Comparison of ENCODE assay signal across 34 cellular contexts in genomic region chr1:152626688-152627087, GRCh38. TPM values are rescaled to one million over a fixed set of nuclear protein-coding genes. Genes with fewer than 3 reads are reported as not detected.
"Had no signal": no experiment of that assay in that cellular context is flagged by ENCODE, and none has a peak within 500 bp of the region (broad histone marks: within the 10 kb centered on the region; RNA-seq: fewer than 3 reads in every experiment).

No MANE protein-coding gene starts in this region.

- H2AFZ ChIP-seq: hepatocyte had no signal

- H3K9me3 ChIP-seq: heart left ventricle, left lung, prostate gland, right atrium auricular region, thyroid gland had no signal

- H3K36me3 ChIP-seq: gastroesophageal sphincter, heart left ventricle, left lung, prostate gland, right atrium auricular region, stomach, thyroid gland had no signal

- FAIRE-seq: colon had no signal

- H3K27ac Mint-ChIP-seq: endodermal cell; naive thymus-derived CD8-positive, alpha-beta T cell; nephron progenitor cell had no signal

- H3K4me3 Mint-ChIP-seq: endodermal cell; naive thymus-derived CD8-positive, alpha-beta T cell; nephron progenitor cell had no signal

- H3K36me3 Mint-ChIP-seq: naive thymus-derived CD8-positive, alpha-beta T cell had no signal

- H3K4me2 ChIP-seq: hepatocyte, smooth muscle cell had no signal

- H3K27ac ChIP-seq: gastroesophageal sphincter, heart left ventricle, hepatocyte, left lung, prostate gland, right atrium auricular region, stomach, thyroid gland had no signal

- H3K4me1 ChIP-seq: gastroesophageal sphincter, heart left ventricle, left lung, prostate gland, right atrium auricular region, stomach, thyroid gland had no signal

- DNase-seq: effector CD8-positive, alpha-beta T cell; endodermal cell; foreskin fibroblast; heart left ventricle; left cardiac atrium; left lung; naive thymus-derived CD8-positive, alpha-beta T cell; nephron progenitor cell; nucleus accumbens; stimulated activated CD4-positive, alpha-beta T cell treated with anti-CD3 and anti-CD28 coated beads, Interleukin-12 subunit alpha, Interleukin-12 subunit beta, amount 100 ng/mL, for 4 hours; stimulated activated CD4-positive, alpha-beta T cell treated with anti-CD3 and anti-CD28 coated beads, Interleukin-1b, Interleukin-23, amount 100 ng/mL, for 48 hours; stimulated activated CD4-positive, alpha-beta T cell treated with anti-CD3 and anti-CD28 coated beads, Interleukin-4, amount 100 ng/mL, for 1 hour; stimulated activated CD8-positive, alpha-beta memory T cell treated with anti-CD3 and anti-CD28 coated beads, Interleukin-4, amount 100 ng/mL, for 48 hours; stimulated activated naive CD4-positive, alpha-beta T cell treated with Interleukin-2 at 50 U/mL for 16 hours; stomach; thyroid gland had no signal

- ATAC-seq: gastroesophageal sphincter; heart left ventricle; left cardiac atrium; left lung; naive thymus-derived CD8-positive, alpha-beta T cell; sciatic nerve had no signal

- H3K27me3 ChIP-seq: hepatocyte, right atrium auricular region, thyroid gland had no signal

- H3K4me3 ChIP-seq: gastroesophageal sphincter, heart left ventricle, hepatocyte, left lung, prostate gland, right atrium auricular region, smooth muscle cell, stomach, thyroid gland had no signal

- H3K79me2 ChIP-seq: hepatocyte had no signal

- H3K4me1 Mint-ChIP-seq: endodermal cell, nephron progenitor cell had no signal

RNA-seq across cellular contexts. Expression of gene LCE3A, which starts 3.8 kb away (rescaled TPM):
- total RNA-seq: cerebellum; endodermal cell; epithelial cell of proximal tubule; gastroesophageal sphincter; heart left ventricle; hepatocyte; kidney epithelial cell; left cardiac atrium; left lung; lower leg skin; lung microvascular endothelial cell; mesenteric fat pad; myocyte; naive thymus-derived CD8-positive, alpha-beta T cell; osteocyte; prostate gland; right atrium auricular region; sciatic nerve; smooth muscle cell; stomach; subcutaneous adipose tissue; temporal lobe; thyroid gland; urinary bladder had no signal
- polyA plus RNA-seq: heart left ventricle; hepatocyte; naive thymus-derived CD8-positive, alpha-beta T cell; smooth muscle cell; stomach; urinary bladder had no signal

RNA-seq across cellular contexts. Expression of gene LCE3B, which starts 13.1 kb away (rescaled TPM):
- total RNA-seq: cerebellum; endodermal cell; epithelial cell of proximal tubule; gastroesophageal sphincter; heart left ventricle; hepatocyte; kidney epithelial cell; left cardiac atrium; left lung; lower leg skin; lung microvascular endothelial cell; mesenteric fat pad; myocyte; naive thymus-derived CD8-positive, alpha-beta T cell; osteocyte; prostate gland; right atrium auricular region; sciatic nerve; smooth muscle cell; stomach; subcutaneous adipose tissue; temporal lobe; thyroid gland; urinary bladder had no signal
- polyA plus RNA-seq: heart left ventricle; hepatocyte; naive thymus-derived CD8-positive, alpha-beta T cell; smooth muscle cell; stomach; urinary bladder had no signal

RNA-seq across cellular contexts. Expression of gene LCE3C, which starts 26.7 kb away (rescaled TPM):
- total RNA-seq: cerebellum; endodermal cell; epithelial cell of proximal tubule; gastroesophageal sphincter; heart left ventricle; hepatocyte; kidney epithelial cell; left cardiac atrium; left lung; lower leg skin; lung microvascular endothelial cell; mesenteric fat pad; myocyte; naive thymus-derived CD8-positive, alpha-beta T cell; osteocyte; prostate gland; right atrium auricular region; sciatic nerve; smooth muscle cell; stomach; subcutaneous adipose tissue; temporal lobe; thyroid gland; urinary bladder had no signal
- polyA plus RNA-seq: heart left ventricle; hepatocyte; naive thymus-derived CD8-positive, alpha-beta T cell; smooth muscle cell; stomach; urinary bladder had no signal

RNA-seq across cellular contexts. Expression of gene LCE2D, which starts 36.5 kb away (rescaled TPM):
- total RNA-seq: cerebellum; endodermal cell; epithelial cell of proximal tubule; gastroesophageal sphincter; heart left ventricle; hepatocyte; kidney epithelial cell; left cardiac atrium; left lung; lung microvascular endothelial cell; mesenteric fat pad; myocyte; naive thymus-derived CD8-positive, alpha-beta T cell; osteocyte; prostate gland; right atrium auricular region; sciatic nerve; smooth muscle cell; stomach; subcutaneous adipose tissue; temporal lobe; thyroid gland; urinary bladder had no signal
- polyA plus RNA-seq: heart left ventricle; hepatocyte; naive thymus-derived CD8-positive, alpha-beta T cell; smooth muscle cell; stomach; urinary bladder had no signal

RNA-seq across cellular contexts. Expression of gene LCE3D, which starts 46.4 kb away (rescaled TPM):
- total RNA-seq: cerebellum; endodermal cell; epithelial cell of proximal tubule; heart left ventricle; hepatocyte; kidney epithelial cell; left cardiac atrium; left lung; lung microvascular endothelial cell; mesenteric fat pad; myocyte; naive thymus-derived CD8-positive, alpha-beta T cell; osteocyte; prostate gland; right atrium auricular region; sciatic nerve; smooth muscle cell; stomach; subcutaneous adipose tissue; temporal lobe; thyroid gland; urinary bladder had no signal
- polyA plus RNA-seq: heart left ventricle; hepatocyte; naive thymus-derived CD8-positive, alpha-beta T cell; smooth muscle cell; urinary bladder had no signal
